ENCODE assay signal across 8 cellular contexts in the genomic region with DNA sequence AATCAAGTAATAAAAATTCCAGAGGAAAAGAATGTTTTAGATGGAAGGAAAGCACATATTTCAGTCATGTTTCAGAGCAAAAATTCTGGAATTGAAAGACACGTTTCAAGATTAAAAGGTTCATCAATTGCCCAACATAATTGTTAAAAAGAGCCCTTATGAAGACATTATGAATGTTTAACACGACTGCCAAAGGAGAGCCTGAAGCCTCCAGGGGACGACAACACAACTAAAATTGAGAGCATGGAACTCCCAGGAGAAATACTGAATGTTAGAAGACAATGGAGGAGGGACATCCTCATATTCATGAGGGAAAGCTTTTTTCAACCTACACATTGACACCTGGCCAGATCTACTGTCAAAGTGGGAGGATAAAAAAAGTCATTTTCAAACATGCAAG. TPM values are rescaled to one million over a fixed set of nuclear protein-coding genes. Genes with fewer than 3 reads are reported as not detected.
A peak's percentile ranks its signal among the peaks of the same experiment; 100 is the strongest.
DNase-seq lines count a peak whose midpoint lies in the region; ATAC-seq and TF ChIP-seq lines count a peak whose summit lies in the region.

No MANE protein-coding gene starts in this region.

- H3K4me1 Mint-ChIP-seq in activated CD8-positive, alpha-beta memory T cell treated with anti-CD3 and anti-CD28 coated beads, Interleukin-2, amount 10 ng/mL, durations not matched to agents 7 days and 5 days: no peaks in the 10 kb centered on the region
- no peaks in the 10 kb centered on the region for H3K4me1 Mint-ChIP-seq in mesothelial cell of epicardium

- CTCF ChIA-PET in activated CD8-positive, alpha-beta memory T cell treated with anti-CD3 and anti-CD28 coated beads, Interleukin-2, amount 10 ng/mL, durations not matched to agents 7 days and 5 days (lab: Charles Lee): no interaction called here

- no peaks in the 10 kb centered on the region for H3K9me3 Mint-ChIP-seq in activated CD8-positive, alpha-beta memory T cell treated with anti-CD3 and anti-CD28 coated beads, Interleukin-2, amount 10 ng/mL, durations not matched to agents 7 days and 5 days (ENCODE audit: low read depth)
- H3K9me3 Mint-ChIP-seq in mesothelial cell of epicardium: peaks cover 72% of the 10 kb centered on the region

- DNase-seq in NCI-H2196 (lab: John Stamatoyannopoulos, UW; ENCODE audit: unreplicated experiment) (peak; percentile 0), NCI-H2196 treated with DMSO at 0.1 percent for 48 hours (lab: John Stamatoyannopoulos, UW; ENCODE audit: unreplicated experiment) (no peak), NCI-H2029 (lab: John Stamatoyannopoulos, UW) (peak; percentile 30), glomerular visceral epithelial cell (ENCODE audit: extremely low spot score) (peak; percentile 25), mesothelial cell of epicardium (ENCODE audit: low spot score in 2 of 2, unreplicated experiment in 2 of 2) (no peak)
- peak; percentile 43 for DNase-seq in activated CD8-positive, alpha-beta memory T cell treated with anti-CD3 and anti-CD28 coated beads, Interleukin-2, amount 10 ng/mL, durations not matched to agents 7 days and 5 days
- peak; percentile 46 for DNase-seq in stimulated activated CD4-positive, alpha-beta T cell treated with anti-CD3 and anti-CD28 coated beads, Interleukin-12 subunit alpha, Interleukin-12 subunit beta, amount 100 ng/mL, for 4 hours

- H3K4me3 Mint-ChIP-seq in activated CD8-positive, alpha-beta memory T cell treated with anti-CD3 and anti-CD28 coated beads, Interleukin-2, amount 10 ng/mL, durations not matched to agents 7 days and 5 days: no peak overlapping the region
- no peak overlapping the region for H3K4me3 Mint-ChIP-seq in mesothelial cell of epicardium

- H3K36me3 Mint-ChIP-seq in activated CD8-positive, alpha-beta memory T cell treated with anti-CD3 and anti-CD28 coated beads, Interleukin-2, amount 10 ng/mL, durations not matched to agents 7 days and 5 days: no peaks in the 10 kb centered on the region
- H3K36me3 Mint-ChIP-seq in mesothelial cell of epicardium: no peaks in the 10 kb centered on the region

- no peaks in the 10 kb centered on the region for H3K27me3 Mint-ChIP-seq in activated CD8-positive, alpha-beta memory T cell treated with anti-CD3 and anti-CD28 coated beads, Interleukin-2, amount 10 ng/mL, durations not matched to agents 7 days and 5 days
- no peaks in the 10 kb centered on the region for H3K27me3 Mint-ChIP-seq in mesothelial cell of epicardium (ENCODE audit: low read depth)

- no peak for ATAC-seq in activated CD8-positive, alpha-beta memory T cell treated with anti-CD3 and anti-CD28 coated beads, Interleukin-2, amount 10 ng/mL, durations not matched to agents 7 days and 5 days
- no peak for ATAC-seq in GM18498 (IDR thresholded peaks at IDR 0.05; ENCODE audit: unreplicated experiment)

- H3K27ac Mint-ChIP-seq in activated CD8-positive, alpha-beta memory T cell treated with anti-CD3 and anti-CD28 coated beads, Interleukin-2, amount 10 ng/mL, durations not matched to agents 7 days and 5 days: no peak overlapping the region
- no peak overlapping the region for H3K27ac Mint-ChIP-seq in mesothelial cell of epicardium

- TF ChIP-seq CTCF in mesothelial cell of epicardium (IDR thresholded peaks at IDR 0.05; ENCODE audit: unreplicated experiment): no peak

RNA-seq across cellular contexts. Expression of a gene that starts 16.0 kb away (rescaled TPM):
- not detected for total RNA-seq in activated CD8-positive, alpha-beta memory T cell treated with anti-CD3 and anti-CD28 coated beads, Interleukin-2, amount 10 ng/mL, durations not matched to agents 7 days and 5 days
- total RNA-seq in mesothelial cell of epicardium: not detected in 3 replicates

RNA-seq across cellular contexts. Expression of a gene that starts 21.4 kb away (rescaled TPM):
- total RNA-seq in activated CD8-positive, alpha-beta memory T cell treated with anti-CD3 and anti-CD28 coated beads, Interleukin-2, amount 10 ng/mL, durations not matched to agents 7 days and 5 days: not detected
- total RNA-seq in mesothelial cell of epicardium: not detected in 3 replicates

RNA-seq across cellular contexts. Expression of a gene that starts 26.2 kb away (rescaled TPM):
- not detected for total RNA-seq in activated CD8-positive, alpha-beta memory T cell treated with anti-CD3 and anti-CD28 coated beads, Interleukin-2, amount 10 ng/mL, durations not matched to agents 7 days and 5 days
- not detected in 3 replicates for total RNA-seq in mesothelial cell of epicardium

RNA-seq across cellular contexts. Expression of a gene that starts 36.5 kb away (rescaled TPM):
- not detected for total RNA-seq in activated CD8-positive, alpha-beta memory T cell treated with anti-CD3 and anti-CD28 coated beads, Interleukin-2, amount 10 ng/mL, durations not matched to agents 7 days and 5 days
- total RNA-seq in mesothelial cell of epicardium: not detected in 3 replicates

RNA-seq across cellular contexts. Expression of a gene that starts 44.3 kb away (rescaled TPM):
- not detected for total RNA-seq in activated CD8-positive, alpha-beta memory T cell treated with anti-CD3 and anti-CD28 coated beads, Interleukin-2, amount 10 ng/mL, durations not matched to agents 7 days and 5 days
- not detected in 3 replicates for total RNA-seq in mesothelial cell of epicardium

Comparison
In these comparisons a context has a peak if more than half of its experiments do, and no peak if none do; other contexts are left out.
1. DNase-seq: peak in NCI-H2196 (single experiment), NCI-H2029 (single experiment), activated CD8-positive, alpha-beta memory T cell treated with anti-CD3 and anti-CD28 coated beads, Interleukin-2, amount 10 ng/mL, durations not matched to agents 7 days and 5 days (single experiment), glomerular visceral epithelial cell (single experiment) and stimulated activated CD4-positive, alpha-beta T cell treated with anti-CD3 and anti-CD28 coated beads, Interleukin-12 subunit alpha, Interleukin-12 subunit beta, amount 100 ng/mL, for 4 hours (single experiment); none in NCI-H2196 treated with DMSO at 0.1 percent for 48 hours (single experiment) and mesothelial cell of epicardium (0 of 2).